ENCODE assay signal across 8 cellular contexts in genomic region chr12:30991466-30991865, GRCh38.
"Had no signal": no experiment of that assay in that cellular context is flagged by ENCODE, and none has a peak within 500 bp of the region (broad histone marks: within the 10 kb centered on the region; RNA-seq: fewer than 3 reads in every experiment).

No MANE protein-coding gene starts in this region.

- FAIRE-seq: HepG2 had no signal

- H3K9me3 ChIP-seq: HAP-1 had no signal

- H3K4me3 ChIP-seq: GM23248, HAP-1 had no signal

- H3K27ac ChIP-seq: GM23248, HL-60 had no signal

- H2AFZ ChIP-seq: GM23248 had no signal

- DNase-seq: GM23248, GOT3, H7, HFFc6 had no signal

- H3K36me3 ChIP-seq: HAP-1 had no signal

- H3K9ac ChIP-seq: GM23248 had no signal

- H3K4me1 ChIP-seq: HAP-1 had no signal

- ATAC-seq: HCT116, HepG2 had no signal
